Comparison of ENCODE assay signal across 8 cellular contexts in the genomic region with DNA sequence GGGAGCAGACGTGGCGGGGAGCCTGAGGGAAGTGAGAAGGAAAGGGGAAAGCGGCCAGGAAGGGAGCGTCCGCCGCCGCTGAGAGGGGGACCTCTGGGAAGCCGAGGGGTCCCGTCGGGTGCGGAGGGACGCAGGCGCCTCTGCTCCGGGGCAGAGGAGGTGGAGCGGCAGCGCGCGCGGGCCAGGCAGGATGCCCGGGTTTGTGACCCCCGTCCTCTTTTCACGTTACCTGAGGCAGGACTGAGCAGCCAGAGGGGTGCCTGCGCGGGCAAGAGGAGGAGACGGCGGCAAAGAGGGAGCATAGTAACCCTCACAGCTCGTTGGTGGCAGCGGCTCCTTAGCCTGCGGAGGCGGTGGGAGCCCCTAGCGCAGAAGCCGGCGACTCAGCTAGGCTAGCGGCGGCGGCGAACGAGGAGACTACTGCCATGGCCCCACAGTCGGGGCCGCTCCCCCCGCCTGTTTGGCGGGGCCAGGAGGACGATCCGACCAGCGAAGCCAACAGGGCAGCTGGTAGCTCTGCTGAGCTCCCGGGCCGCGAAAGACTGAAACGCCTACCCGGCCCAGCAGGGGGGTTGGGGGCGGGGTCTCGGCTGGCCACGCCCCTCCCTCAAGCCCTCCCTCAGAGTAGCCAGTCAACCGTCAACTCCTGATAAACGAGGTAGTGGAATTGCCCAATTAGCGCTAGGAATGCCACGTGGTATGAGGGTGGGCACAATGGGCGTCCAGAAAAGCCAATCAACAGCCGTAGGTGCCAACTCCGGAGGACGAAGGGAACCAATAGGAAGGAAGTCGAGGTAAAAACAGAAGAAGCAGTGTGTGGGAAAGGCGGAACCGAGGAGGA. TPM values are rescaled to one million over a fixed set of nuclear protein-coding genes. Genes with fewer than 3 reads are reported as not detected.
DNase-seq lines count a peak whose midpoint lies in the region; ATAC-seq and TF ChIP-seq lines count a peak whose summit lies in the region.

A gene with protein sequence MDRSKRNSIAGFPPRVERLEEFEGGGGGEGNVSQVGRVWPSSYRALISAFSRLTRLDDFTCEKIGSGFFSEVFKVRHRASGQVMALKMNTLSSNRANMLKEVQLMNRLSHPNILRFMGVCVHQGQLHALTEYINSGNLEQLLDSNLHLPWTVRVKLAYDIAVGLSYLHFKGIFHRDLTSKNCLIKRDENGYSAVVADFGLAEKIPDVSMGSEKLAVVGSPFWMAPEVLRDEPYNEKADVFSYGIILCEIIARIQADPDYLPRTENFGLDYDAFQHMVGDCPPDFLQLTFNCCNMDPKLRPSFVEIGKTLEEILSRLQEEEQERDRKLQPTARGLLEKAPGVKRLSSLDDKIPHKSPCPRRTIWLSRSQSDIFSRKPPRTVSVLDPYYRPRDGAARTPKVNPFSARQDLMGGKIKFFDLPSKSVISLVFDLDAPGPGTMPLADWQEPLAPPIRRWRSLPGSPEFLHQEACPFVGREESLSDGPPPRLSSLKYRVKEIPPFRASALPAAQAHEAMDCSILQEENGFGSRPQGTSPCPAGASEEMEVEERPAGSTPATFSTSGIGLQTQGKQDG (minus strand): TSS at position 541 of the 841 bp plus-strand sequence. CDS start 33,378 bp downstream, outside the sequence.

- H3K79me1 ChIP-seq in mesenchymal stem cell (replicated peaks; ENCODE audit: low read length, poor library complexity, severe bottlenecking): no peaks in the 10 kb centered on the region

- H4K91ac ChIP-seq in mesenchymal stem cell (ENCODE audit: low read length): no peak within 1 kb of the TSS

- H3K9ac ChIP-seq in endodermal cell (ENCODE audit: extremely low read depth, low read length, poor library complexity, severe bottlenecking): peak within 1 kb of the TSS; percentile 50
- H3K9ac ChIP-seq in mesenchymal stem cell (ENCODE audit: low read length): peak within 1 kb of the TSS; percentile 89

- peak within 1 kb of the TSS; percentile 98 for H3K4me2 ChIP-seq in mesenchymal stem cell (ENCODE audit: low read length, poor library complexity, severe bottlenecking)

- TF ChIP-seq CTCF in endodermal cell (conservative IDR thresholded peaks at IDR 0.05): no peak

- H3K9me3 ChIP-seq in endodermal cell (ENCODE audit: control insufficient read depth, low read length): no peaks in the 10 kb centered on the region
- H3K9me3 ChIP-seq in mesenchymal stem cell (ENCODE audit: control insufficient read depth, low read length): no peaks in the 10 kb centered on the region

- no peaks in the 10 kb centered on the region for H3K36me3 Mint-ChIP-seq in endodermal cell (ENCODE audit: low read depth)

- DNase-seq in Caki2 (ENCODE audit: low read depth) (peak; percentile 100), HT-29 (ENCODE audit: low spot score) (peak; percentile 99), NK-92 (lab: John Stamatoyannopoulos, UW; ENCODE audit: unreplicated experiment) (peak; percentile 75), endodermal cell (peak; percentile 99), mesenchymal stem cell (peak; percentile 100)
- DNase-seq in activated CD8-positive, alpha-beta memory T cell treated with anti-CD3 and anti-CD28 coated beads for 4 hours (ENCODE audit: low read depth in 2 of 2): peak; percentile 90 to 95
- peak; percentile 89 for DNase-seq in stimulated activated CD8-positive, alpha-beta memory T cell treated with anti-CD3 and anti-CD28 coated beads, Interleukin-12 subunit alpha, Interleukin-12 subunit beta, amount 100 ng/mL, for 24 hours (ENCODE audit: extremely low read depth)

- in situ Hi-C loops in Caki2 (cut with HindIII; ENCODE audit: low pct_unique_long_range_greater_than_20kb, low sequenced_read_pairs): no loop called here

- no peak within 1 kb of the TSS for H2BK5ac ChIP-seq in mesenchymal stem cell (ENCODE audit: low read depth, low read length, poor library complexity, severe bottlenecking)

- H3K36me3 ChIP-seq in endodermal cell (ENCODE audit: control insufficient read depth, insufficient read depth, low read length) (no peaks in the 10 kb centered on the region), mesenchymal stem cell (ENCODE audit: control insufficient read depth in 1 of 2, insufficient read depth in 2 of 2, low read depth in 1 of 2, low read length in 2 of 2) (no peaks in the 10 kb centered on the region)

- WGBS in endodermal cell (ENCODE audit: insufficient coverage in 1 of 2, insufficient read length in 1 of 2), 2 experiments: 0 to 1% methylated on average over 50 to 64 of the region's 64 CpGs
- WGBS in mesenchymal stem cell: under 1% methylated on average over 60 of the region's 64 CpGs

- peaks cover 6% of the 10 kb centered on the region for H3K4me1 Mint-ChIP-seq in endodermal cell

- H3K4me1 ChIP-seq in endodermal cell (ENCODE audit: control insufficient read depth, insufficient read depth, low read length) (no peaks in the 10 kb centered on the region), mesenchymal stem cell (ENCODE audit: control insufficient read depth, insufficient read depth, low read depth, low read length) (peaks cover 4% of the 10 kb centered on the region)

- no peak within 1 kb of the TSS for H3K4me3 Mint-ChIP-seq in endodermal cell

- H3K27ac ChIP-seq in endodermal cell (ENCODE audit: low read depth, low read length) (no peak within 1 kb of the TSS), mesenchymal stem cell (ENCODE audit: low read length, poor library complexity, severe bottlenecking) (no peak within 1 kb of the TSS)

- H3K18ac ChIP-seq in mesenchymal stem cell (ENCODE audit: low read depth in 1 of 2, low read length in 2 of 2): peak within 1 kb of the TSS; percentile 18 to 67

- H2AK5ac ChIP-seq in mesenchymal stem cell (ENCODE audit: low read length, severe bottlenecking): no peak within 1 kb of the TSS

- H3K23ac ChIP-seq in mesenchymal stem cell (ENCODE audit: low read length in 2 of 2): peak within 1 kb of the TSS in 1 of 2 experiments; percentile 89

- H2BK120ac ChIP-seq in mesenchymal stem cell (ENCODE audit: low read depth, low read length): no peak within 1 kb of the TSS

- ATAC-seq in GM21367 (IDR thresholded peaks at IDR 0.05; ENCODE audit: unreplicated experiment): peak; percentile 79

- peak within 1 kb of the TSS; percentile 24 for H3K4ac ChIP-seq in mesenchymal stem cell (ENCODE audit: low read depth in 1 of 2, low read length in 2 of 2)

- H3K27ac Mint-ChIP-seq in endodermal cell: no peak within 1 kb of the TSS

- H3K4me3 ChIP-seq in endodermal cell (ENCODE audit: low read length) (peak within 1 kb of the TSS; percentile 86), mesenchymal stem cell (ENCODE audit: insufficient read depth in 1 of 2, low read depth in 1 of 2, low read length in 2 of 2) (peak within 1 kb of the TSS; percentile 74 to 94)

- H3K9me3 Mint-ChIP-seq in endodermal cell: no peaks in the 10 kb centered on the region

- H2BK15ac ChIP-seq in mesenchymal stem cell (ENCODE audit: low read depth, poor library complexity, severe bottlenecking): peak within 1 kb of the TSS; percentile 0

- H4K8ac ChIP-seq in mesenchymal stem cell (ENCODE audit: low read length): peak within 1 kb of the TSS; percentile 30

- peak within 1 kb of the TSS in 1 of 2 experiments; percentile 31 for H2BK12ac ChIP-seq in mesenchymal stem cell (ENCODE audit: low read length in 2 of 2)

- peak within 1 kb of the TSS in 1 of 2 experiments; percentile 49 for H3K14ac ChIP-seq in mesenchymal stem cell (ENCODE audit: low read length in 2 of 2)

- peaks cover 7% of the 10 kb centered on the region for H3K27me3 ChIP-seq in endodermal cell (ENCODE audit: control insufficient read depth, insufficient read depth, low read length, poor library complexity, severe bottlenecking)
- peaks cover 0 to 8% of the 10 kb centered on the region in 2 experiments for H3K27me3 ChIP-seq in mesenchymal stem cell (ENCODE audit: control insufficient read depth in 1 of 2, insufficient read depth in 1 of 2, low read length in 2 of 2)

- H2AFZ ChIP-seq in mesenchymal stem cell (ENCODE audit: low read depth, low read length): peak within 1 kb of the TSS; percentile 99

- H3K27me3 Mint-ChIP-seq in endodermal cell (ENCODE audit: insufficient read depth): peaks cover 4% of the 10 kb centered on the region

RNA-seq across cellular contexts. Expression of the gene that starts here (rescaled TPM):
- 1.9 TPM in 1 of 2 replicates, not detected in the other for total RNA-seq in Caki2 (2014; rRNA removed; shearing (Covaris generic); ENCODE audit: low replicate concordance)
- 2.0 and 2.9 TPM in 2 replicates for total RNA-seq in HT-29 (2014; rRNA removed; shearing (Covaris generic))
- 10 to 100 TPM in 1 of 2 donors, 1 to 10 TPM in 1; 9.7 to 10.3 TPM for total RNA-seq in endodermal cell
- polyA plus RNA-seq in endodermal cell (2013, experiment 1 of 2): 3.1 TPM
- polyA plus RNA-seq in endodermal cell (2013, experiment 2 of 2): 2.9 TPM
- polyA plus RNA-seq in mesenchymal stem cell (2013, experiment 1 of 2): 4.2 TPM
- 4.2 TPM for polyA plus RNA-seq in mesenchymal stem cell (2013, experiment 2 of 2)
